Comparison of ENCODE assay signal across 15 cellular contexts in the genomic region with DNA sequence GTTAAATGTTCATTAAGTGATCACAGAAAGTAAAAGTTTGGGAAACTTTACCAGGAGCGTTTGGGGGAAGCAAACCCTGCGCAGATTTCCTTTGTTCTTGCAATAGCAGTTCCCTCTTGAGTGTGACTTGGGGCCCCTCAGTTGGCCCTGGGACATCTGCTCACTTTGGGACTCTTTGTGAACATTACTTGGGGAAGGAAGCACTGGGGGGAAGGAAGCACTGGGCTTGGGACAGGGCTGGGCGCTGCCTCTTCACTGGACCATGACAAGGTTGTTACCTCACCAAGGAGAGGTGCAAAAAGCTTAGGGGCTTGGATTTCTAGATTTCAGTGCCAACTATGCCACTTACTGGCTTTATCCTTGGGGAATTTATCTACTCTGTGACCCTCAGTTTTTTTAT.
DNase-seq lines count a peak whose midpoint lies in the region; ATAC-seq, FAIRE-seq and TF ChIP-seq lines count a peak whose summit lies in the region.
"Had no signal": no experiment of that assay in that cellular context is flagged by ENCODE, and none has a peak within 500 bp of the region (broad histone marks: within the 10 kb centered on the region; RNA-seq: fewer than 3 reads in every experiment).

No MANE protein-coding gene starts in this region.

- TF ChIP-seq CTCF in right lobe of liver (IDR thresholded peaks at IDR 0.05) = no peak
- no peak for TF ChIP-seq CTCF in HepG2 (CRISPR knock-in tag; IDR thresholded peaks at IDR 0.05)

- TF ChIP-seq EP300 in HepG2 (IDR thresholded peaks at IDR 0.05; ENCODE audit: low read depth in 2 of 2, low read length in 2 of 2) (no peak), HepG2 (CRISPR knock-in tag; IDR thresholded peaks at IDR 0.05; ENCODE audit: borderline replicate concordance) (no peak)

- POLR2A ChIA-PET in HepG2 (lab: Yijun Ruan, JAX) = no interaction called here

- H3K4me3 Mint-ChIP-seq in activated naive CD4-positive, alpha-beta T cell treated with anti-CD3 and anti-CD28 coated beads, Interleukin-2, amount 10 ng/mL, durations not matched to agents 7 days and 5 days = no peak overlapping the region

- 63% methylated on average over 3 of the region's 3 CpGs for WGBS in right lobe of liver (ENCODE audit: insufficient coverage, low coverage, low lambda C conversion rate, missing lambda C conversion rate)
- 51% methylated on average over 2 of the region's 3 CpGs for WGBS in HepG2 (ENCODE audit: low lambda C conversion rate)
- WGBS in mesenchymal stem cell = 96% methylated on average over 3 of the region's 3 CpGs

- no peak for TF ChIP-seq RAD21 in HepG2 (CRISPR knock-in tag; IDR thresholded peaks at IDR 0.05)

- intact Hi-C loops in right lobe of liver (cut with DNase I) (no loop called here), HepG2 (cut with micrococcal nuclease; ENCODE audit: unreplicated experiment) (no loop called here)

- H3K27ac ChIP-seq in right lobe of liver (no peak overlapping the region), HepG2 (ENCODE audit: extremely low read length, insufficient read depth, low read length) (no peak overlapping the region), mesenchymal stem cell (ENCODE audit: low read length, poor library complexity, severe bottlenecking) (no peak overlapping the region)
- H3K27ac ChIP-seq: RWPE1 had no signal

- peak overlapping the region; percentile 5 to 28 for H3K18ac ChIP-seq in mesenchymal stem cell (ENCODE audit: low read depth in 1 of 2, low read length in 2 of 2)

- BruUV-seq in HepG2 (replicated peaks; lab: Mats Ljungman, UMichigan) = no TSS peak

- H3K27me3 Mint-ChIP-seq in activated naive CD4-positive, alpha-beta T cell treated with anti-CD3 and anti-CD28 coated beads, Interleukin-2, amount 10 ng/mL, durations not matched to agents 7 days and 5 days = peaks cover 25% of the 10 kb centered on the region

- H3K9ac ChIP-seq in HepG2 (ENCODE audit: insufficient read depth, low read depth, low read length) (no peak overlapping the region), mesenchymal stem cell (ENCODE audit: low read length) (no peak overlapping the region)

- no peak overlapping the region for H3K23ac ChIP-seq in mesenchymal stem cell (ENCODE audit: low read length in 2 of 2)

- no peaks in the 10 kb centered on the region for H3K36me3 Mint-ChIP-seq in activated naive CD4-positive, alpha-beta T cell treated with anti-CD3 and anti-CD28 coated beads, Interleukin-2, amount 10 ng/mL, durations not matched to agents 7 days and 5 days

- no peaks in the 10 kb centered on the region for H3K9me3 Mint-ChIP-seq in activated naive CD4-positive, alpha-beta T cell treated with anti-CD3 and anti-CD28 coated beads, Interleukin-2, amount 10 ng/mL, durations not matched to agents 7 days and 5 days

- H3K14ac ChIP-seq in mesenchymal stem cell (ENCODE audit: low read length in 2 of 2) = no peak overlapping the region

- no peak overlapping the region for H2AK5ac ChIP-seq in mesenchymal stem cell (ENCODE audit: low read length, severe bottlenecking)

- H3K4me1 Mint-ChIP-seq in activated naive CD4-positive, alpha-beta T cell treated with anti-CD3 and anti-CD28 coated beads, Interleukin-2, amount 10 ng/mL, durations not matched to agents 7 days and 5 days = no peaks in the 10 kb centered on the region

- no peaks in the 10 kb centered on the region for H3K27me3 ChIP-seq in right lobe of liver
- no peaks in the 10 kb centered on the region for H3K27me3 ChIP-seq in HepG2 (ENCODE audit: control insufficient read depth in 1 of 2, insufficient read depth in 2 of 2, low read length in 2 of 2)
- peaks cover 0 to 3% of the 10 kb centered on the region in 2 experiments for H3K27me3 ChIP-seq in mesenchymal stem cell (ENCODE audit: control insufficient read depth in 1 of 2, insufficient read depth in 1 of 2, low read length in 2 of 2)
- H3K27me3 ChIP-seq: MG63 had no signal

- CTCF ChIA-PET in HepG2 (lab: Yijun Ruan, JAX; ENCODE audit: low intra/inter-chr PET ratio, low total read pairs) = no interaction called here
- CTCF ChIA-PET in activated naive CD4-positive, alpha-beta T cell treated with anti-CD3 and anti-CD28 coated beads, Interleukin-2, amount 10 ng/mL, durations not matched to agents 7 days and 5 days (lab: Charles Lee) = no interaction called here

- H3K27ac Mint-ChIP-seq in activated naive CD4-positive, alpha-beta T cell treated with anti-CD3 and anti-CD28 coated beads, Interleukin-2, amount 10 ng/mL, durations not matched to agents 7 days and 5 days = no peak overlapping the region

- no peak overlapping the region for H3K4ac ChIP-seq in mesenchymal stem cell (ENCODE audit: low read depth in 1 of 2, low read length in 2 of 2)

- ATAC-seq in right lobe of liver = peak in 3 of 4 donors; percentile 13 to 57 (median 45)
- no peak for ATAC-seq in HepG2
- no peak for ATAC-seq in GM21390 (IDR thresholded peaks at IDR 0.05; ENCODE audit: unreplicated experiment)

- no peaks in the 10 kb centered on the region for H3K79me1 ChIP-seq in mesenchymal stem cell (replicated peaks; ENCODE audit: low read length, poor library complexity, severe bottlenecking)

- no peak overlapping the region for H2BK120ac ChIP-seq in mesenchymal stem cell (ENCODE audit: low read depth, low read length)

- H2AFZ ChIP-seq in HepG2 (ENCODE audit: low read length) = no peak overlapping the region
- no peak overlapping the region for H2AFZ ChIP-seq in mesenchymal stem cell (ENCODE audit: low read depth, low read length)

- H3K79me2 ChIP-seq in HepG2 (ENCODE audit: insufficient read depth, low read length) = no peaks in the 10 kb centered on the region

- no peak overlapping the region for H2BK5ac ChIP-seq in mesenchymal stem cell (ENCODE audit: low read depth, low read length, poor library complexity, severe bottlenecking)

- H3K4me2 ChIP-seq in HepG2 (ENCODE audit: low read depth, low read length) (no peak overlapping the region), mesenchymal stem cell (ENCODE audit: low read length, poor library complexity, severe bottlenecking) (no peak overlapping the region)

- no peak for DNase-seq in right lobe of liver
- DNase-seq in HepG2 (ENCODE audit: low spot score) = no peak
- peak; percentile 14 to 24 for DNase-seq in Kasumi-1 (lab: John Stamatoyannopoulos, UW)
- DNase-seq in mesenchymal stem cell = no peak
- DNase-seq in activated naive CD4-positive, alpha-beta T cell treated with anti-CD3 and anti-CD28 coated beads, Interleukin-2, amount 10 ng/mL, durations not matched to agents 7 days and 5 days = no peak
- no peak for DNase-seq in DMS53 (lab: John Stamatoyannopoulos, UW)
- DNase-seq: ACHN, MG63, NCI-H1694 treated with DMSO at 0.1 percent for 48 hours, NCI-H2171 had no signal

- H2BK12ac ChIP-seq in mesenchymal stem cell (ENCODE audit: low read length in 2 of 2) = no peak overlapping the region

- no peaks in the 10 kb centered on the region for H4K20me1 ChIP-seq in HepG2 (ENCODE audit: insufficient read depth, low read length)

- no peak overlapping the region for H2BK15ac ChIP-seq in mesenchymal stem cell (ENCODE audit: low read depth, poor library complexity, severe bottlenecking)

- H3K4me1 ChIP-seq in right lobe of liver (no peaks in the 10 kb centered on the region), HepG2 (ENCODE audit: insufficient read depth, low read length) (no peaks in the 10 kb centered on the region), mesenchymal stem cell (ENCODE audit: control insufficient read depth, insufficient read depth, low read depth, low read length) (no peaks in the 10 kb centered on the region)

- H3K36me3 ChIP-seq in right lobe of liver = no peaks in the 10 kb centered on the region
- H3K36me3 ChIP-seq in HepG2 (replicated peaks in 1 of 2; ENCODE audit: control insufficient read depth in 1 of 2, insufficient read depth in 2 of 2, low read length in 2 of 2) = no peaks in the 10 kb centered on the region
- no peaks in the 10 kb centered on the region for H3K36me3 ChIP-seq in mesenchymal stem cell (ENCODE audit: control insufficient read depth in 1 of 2, insufficient read depth in 2 of 2, low read depth in 1 of 2, low read length in 2 of 2)
- H3K36me3 ChIP-seq: MG63 had no signal

- H4K91ac ChIP-seq in mesenchymal stem cell (ENCODE audit: low read length) = no peak overlapping the region

- H3K4me3 ChIP-seq in right lobe of liver (no peak overlapping the region), HepG2 (replicated peaks in 1 of 3; ENCODE audit: insufficient read depth in 1 of 3, low read depth in 2 of 3, low read length in 3 of 3) (no peak overlapping the region), mesenchymal stem cell (ENCODE audit: insufficient read depth in 1 of 2, low read depth in 1 of 2, low read length in 2 of 2) (no peak overlapping the region)
- H3K4me3 ChIP-seq: K562, MG63 had no signal

- in situ Hi-C loops in HepG2 (cut with HindIII; ENCODE audit: extremely low pct_ligation_motif_present, low pct_unique_long_range_greater_than_20kb) = no loop called here

- TF ChIP-seq POLR2A in right lobe of liver (IDR thresholded peaks at IDR 0.05) (no peak), HepG2 (IDR thresholded peaks at IDR 0.05; ENCODE audit: insufficient read depth in 1 of 2, low read depth in 2 of 2, low read length in 2 of 2) (no peak)

- no peak for FAIRE-seq in HepG2 (lab: Jason Lieb, UNC)
- FAIRE-seq: H1, HTR-8/SVneo had no signal

- H3K9me3 ChIP-seq in right lobe of liver = no peaks in the 10 kb centered on the region
- no peaks in the 10 kb centered on the region for H3K9me3 ChIP-seq in HepG2 (ENCODE audit: low read length)
- H3K9me3 ChIP-seq in mesenchymal stem cell (ENCODE audit: control insufficient read depth, low read length) = no peaks in the 10 kb centered on the region

- no peak overlapping the region for H4K8ac ChIP-seq in mesenchymal stem cell (ENCODE audit: low read length)

TF ChIP-seq in HepG2, 621 proteins besides CTCF, POLR2A, EP300 and RAD21 (continues in another document):
- TF ChIP-seq, protein P1, sequence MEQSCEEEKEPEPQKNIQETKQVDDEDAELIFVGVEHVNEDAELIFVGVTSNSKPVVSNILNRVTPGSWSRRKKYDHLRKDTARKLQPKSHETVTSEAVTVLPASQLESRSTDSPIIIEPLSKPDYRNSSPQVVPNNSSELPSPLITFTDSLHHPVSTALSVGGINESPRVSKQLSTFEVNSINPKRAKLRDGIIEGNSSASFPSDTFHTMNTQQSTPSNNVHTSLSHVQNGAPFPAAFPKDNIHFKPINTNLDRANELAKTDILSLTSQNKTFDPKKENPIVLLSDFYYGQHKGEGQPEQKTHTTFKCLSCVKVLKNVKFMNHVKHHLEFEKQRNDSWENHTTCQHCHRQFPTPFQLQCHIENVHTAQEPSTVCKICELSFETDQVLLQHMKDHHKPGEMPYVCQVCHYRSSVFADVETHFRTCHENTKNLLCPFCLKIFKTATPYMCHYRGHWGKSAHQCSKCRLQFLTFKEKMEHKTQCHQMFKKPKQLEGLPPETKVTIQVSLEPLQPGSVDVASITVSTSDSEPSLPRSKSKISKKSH (CRISPR knock-in tag; IDR thresholded peaks at IDR 0.05; ENCODE audit: borderline replicate concordance) = no peak
- TF ChIP-seq LBX2 (CRISPR knock-in tag; IDR thresholded peaks at IDR 0.05; ENCODE audit: borderline replicate concordance) (no peak), ZNF317 (CRISPR knock-in tag; IDR thresholded peaks at IDR 0.05) (no peak), ZNF451 (CRISPR knock-in tag; IDR thresholded peaks at IDR 0.05) (no peak)

Comparison
In these comparisons a context has a peak if more than half of its experiments do, and no peak if none do; other contexts are left out.
1. ATAC-seq: peak in right lobe of liver (3 of 4); none in HepG2 (single experiment) and GM21390 (single experiment).
2. DNase-seq: peak in Kasumi-1 (2 of 2); none in right lobe of liver (0 of 3), HepG2 (single experiment), mesenchymal stem cell (single experiment), activated naive CD4-positive, alpha-beta T cell treated with anti-CD3 and anti-CD28 coated beads, Interleukin-2, amount 10 ng/mL, durations not matched to agents 7 days and 5 days (single experiment) and DMS53 (single experiment).